ENCODE assay signal across 35 cellular contexts in genomic region chr2:34950797-34951196, GRCh38.
"Had no signal": no experiment of that assay in that cellular context is flagged by ENCODE, and none has a peak within 500 bp of the region (broad histone marks: within the 10 kb centered on the region; RNA-seq: fewer than 3 reads in every experiment).

No MANE protein-coding gene starts in this region.

- DNase-seq: Kasumi-1, MG63, MM.1S, MV-4-11, NCI-H1048, NCI-H1092, NCI-H1092 treated with DMSO at 0.1 percent for 48 hours, NCI-H1105, NCI-H1105 treated with DMSO at 0.1 percent for 48 hours, NCI-H1417, NCI-H1417 treated with DMSO at 0.1 percent for 48 hours, NCI-H1436, NCI-H1436 treated with DMSO at 0.1 percent for 48 hours, NCI-H146, NCI-H1694, NCI-H1694 treated with DMSO at 0.1 percent for 48 hours, NCI-H187, NCI-H187 treated with DMSO at 0.1 percent for 48 hours, NCI-H1930, NCI-H2029, NCI-H2029 treated with DMSO at 0.1 percent for 48 hours, NCI-H2081, NCI-H2081 treated with DMSO at 0.1 percent for 48 hours, NCI-H2107, NCI-H2171, NCI-H2171 treated with DMSO at 0.1 percent for 48 hours, NCI-H2227 treated with DMSO at 0.1 percent for 48 hours, NCI-H226, NCI-H345, NCI-H446, NCI-H446 treated with DMSO at 0.1 percent for 48 hours, NCI-H510A, NCI-H510A treated with DMSO at 0.1 percent for 48 hours, NCI-H524, NCI-H524 treated with DMSO at 0.1 percent for 48 hours had no signal

- H3K9me3 ChIP-seq: MG63 had no signal

- H3K27me3 ChIP-seq: MG63 had no signal

- H3K4me3 ChIP-seq: MG63 had no signal

- H3K36me3 ChIP-seq: MG63 had no signal
